8 cellular contexts compared by ENCODE assay signal in the genomic region with DNA sequence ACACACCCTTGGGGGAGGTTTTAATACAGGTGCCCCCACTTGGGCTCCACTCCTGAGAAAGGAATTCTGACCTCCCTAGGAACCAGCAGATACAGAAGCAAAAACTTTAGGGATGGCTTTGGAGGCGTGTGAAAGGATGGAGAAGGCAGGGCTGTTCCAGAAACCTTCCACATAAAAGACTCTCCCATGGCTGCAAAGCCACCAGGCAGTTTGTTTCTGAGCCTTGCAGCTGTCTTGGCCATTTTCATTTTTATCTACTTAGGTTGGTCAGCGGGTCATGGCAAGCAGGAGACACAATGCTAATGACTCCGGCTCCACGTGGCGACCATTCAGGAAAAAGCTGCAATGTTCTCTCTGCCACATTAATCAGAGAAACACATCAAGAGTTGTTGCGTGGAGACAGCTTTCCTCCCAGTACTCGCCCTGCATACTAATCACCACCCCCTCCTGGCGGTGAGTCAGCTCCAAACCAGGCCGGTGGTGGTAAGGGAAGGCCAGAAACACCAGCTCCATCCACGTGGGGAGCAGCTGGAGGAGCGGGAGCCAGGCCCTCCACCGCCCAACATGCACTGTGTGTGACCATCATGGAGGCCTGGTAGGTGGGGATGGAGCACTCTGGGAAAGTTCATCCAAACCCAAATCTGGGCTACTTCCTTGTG. TPM values are rescaled to one million over a fixed set of nuclear protein-coding genes. Genes with fewer than 3 reads are reported as not detected.
DNase-seq lines count a peak whose midpoint lies in the region; ATAC-seq and TF ChIP-seq lines count a peak whose summit lies in the region.

No MANE protein-coding gene starts in this region.

- H3K4me3 ChIP-seq in BLaER1 treated with 17β-estradiol and CSF1 and Interleukin-3, amounts not matched to agents 10 nM and 100 nM = no peak overlapping the region
- no peak overlapping the region for H3K4me3 ChIP-seq in skeletal muscle satellite cell (ENCODE audit: low read length)
- H3K4me3 ChIP-seq in coronary artery = no peak overlapping the region

- no peaks in the 10 kb centered on the region for H4K20me1 ChIP-seq in BLaER1 treated with 17β-estradiol and CSF1 and Interleukin-3, amounts not matched to agents 10 nM and 100 nM

- H3K9me3 ChIP-seq in BLaER1 treated with 17β-estradiol and CSF1 and Interleukin-3, amounts not matched to agents 10 nM and 100 nM (replicated peaks in 1 of 11) = peaks cover 7 to 15% (median 12%) of the 10 kb centered on the region in 11 experiments; a peak in 19 of 22 replicates
- H3K9me3 ChIP-seq in skeletal muscle satellite cell (replicated peaks; ENCODE audit: low read length) = no peaks in the 10 kb centered on the region

- intact Hi-C loops in left ventricle myocardium superior (cut with micrococcal nuclease) = no loop called here

- no peak for TF ChIP-seq CTCF in coronary artery (IDR thresholded peaks at IDR 0.05)

- H3K4me1 ChIP-seq in BLaER1 treated with 17β-estradiol and CSF1 and Interleukin-3, amounts not matched to agents 10 nM and 100 nM = peaks cover 17 to 60% (median 34%) of the 10 kb centered on the region in 10 experiments; a peak in 19 of 20 replicates
- H3K4me1 ChIP-seq in skeletal muscle satellite cell (ENCODE audit: control insufficient read depth, insufficient read depth, low read length) = peaks cover 15% of the 10 kb centered on the region

- H3K27me3 ChIP-seq in BLaER1 treated with 17β-estradiol and CSF1 and Interleukin-3, amounts not matched to agents 10 nM and 100 nM = 0 out of 22 replicates have a peak, but pooled peaks cover 0 to 7% (median 0%) of the 10 kb centered on the region in 11 experiments
- no peaks in the 10 kb centered on the region for H3K27me3 ChIP-seq in skeletal muscle satellite cell (ENCODE audit: control insufficient read depth, insufficient read depth, low read length)

- peak; percentile 45 for ATAC-seq in left ventricle myocardium superior
- ATAC-seq in GM21723 (IDR thresholded peaks at IDR 0.05; ENCODE audit: unreplicated experiment) = no peak
- no peak for ATAC-seq in HG03571 (IDR thresholded peaks at IDR 0.05; ENCODE audit: unreplicated experiment)

- no peak overlapping the region; a peak in 1 of 22 replicates for H3K27ac ChIP-seq in BLaER1 treated with 17β-estradiol and CSF1 and Interleukin-3, amounts not matched to agents 10 nM and 100 nM
- H3K27ac ChIP-seq in coronary artery = no peak overlapping the region

- peak; percentile 88 for DNase-seq in HPDE6-E6E7 (ENCODE audit: extremely low spot score)
- DNase-seq in activated CD4-positive, alpha-beta T cell treated with anti-CD3 and anti-CD28 coated beads, Interleukin-2, amount 50 U/mL, for 4 hours = peak; percentile 26 to 39
- no peak for DNase-seq in left ventricle myocardium superior
- DNase-seq in coronary artery (ENCODE audit: low spot score) = no peak

- H3K4me2 ChIP-seq in BLaER1 treated with 17β-estradiol and CSF1 and Interleukin-3, amounts not matched to agents 10 nM and 100 nM = peak overlapping the region; percentile 17 to 71 (median 34); a peak in 17 of 22 replicates
- H3K4me2 ChIP-seq in skeletal muscle satellite cell (ENCODE audit: low read length) = peak overlapping the region; percentile 44

- no peaks in the 10 kb centered on the region for H3K36me3 ChIP-seq in BLaER1 treated with 17β-estradiol and CSF1 and Interleukin-3, amounts not matched to agents 10 nM and 100 nM
- no peaks in the 10 kb centered on the region for H3K36me3 ChIP-seq in skeletal muscle satellite cell (ENCODE audit: insufficient read depth, low read length)

- H3K9ac ChIP-seq in BLaER1 treated with 17β-estradiol and CSF1 and Interleukin-3, amounts not matched to agents 10 nM and 100 nM = no peak overlapping the region; a peak in 1 of 22 replicates
- peak overlapping the region; percentile 25 for H3K9ac ChIP-seq in skeletal muscle satellite cell (ENCODE audit: low read depth, low read length)

RNA-seq across cellular contexts. Expression of a gene that starts 30.9 kb away (rescaled TPM):
- total RNA-seq in left ventricle myocardium superior = 42.8 TPM
- total RNA-seq in skeletal muscle satellite cell (2012; rRNA removed) = 11.4 and 15.5 TPM in 2 replicates

RNA-seq across cellular contexts. Expression of a gene that starts 38.7 kb away (rescaled TPM):
- total RNA-seq in left ventricle myocardium superior = 89.7 TPM
- 9.9 and 10.5 TPM in 2 replicates for total RNA-seq in skeletal muscle satellite cell (2012; rRNA removed)

Comparison
In these comparisons a context has a peak if more than half of its experiments do, and no peak if none do; other contexts are left out.
1. DNase-seq: peak in HPDE6-E6E7 (single experiment) and activated CD4-positive, alpha-beta T cell treated with anti-CD3 and anti-CD28 coated beads, Interleukin-2, amount 50 U/mL, for 4 hours (2 of 2); none in left ventricle myocardium superior (single experiment) and coronary artery (single experiment).